ENCODE assay signal across 10 cellular contexts in the genomic region with DNA sequence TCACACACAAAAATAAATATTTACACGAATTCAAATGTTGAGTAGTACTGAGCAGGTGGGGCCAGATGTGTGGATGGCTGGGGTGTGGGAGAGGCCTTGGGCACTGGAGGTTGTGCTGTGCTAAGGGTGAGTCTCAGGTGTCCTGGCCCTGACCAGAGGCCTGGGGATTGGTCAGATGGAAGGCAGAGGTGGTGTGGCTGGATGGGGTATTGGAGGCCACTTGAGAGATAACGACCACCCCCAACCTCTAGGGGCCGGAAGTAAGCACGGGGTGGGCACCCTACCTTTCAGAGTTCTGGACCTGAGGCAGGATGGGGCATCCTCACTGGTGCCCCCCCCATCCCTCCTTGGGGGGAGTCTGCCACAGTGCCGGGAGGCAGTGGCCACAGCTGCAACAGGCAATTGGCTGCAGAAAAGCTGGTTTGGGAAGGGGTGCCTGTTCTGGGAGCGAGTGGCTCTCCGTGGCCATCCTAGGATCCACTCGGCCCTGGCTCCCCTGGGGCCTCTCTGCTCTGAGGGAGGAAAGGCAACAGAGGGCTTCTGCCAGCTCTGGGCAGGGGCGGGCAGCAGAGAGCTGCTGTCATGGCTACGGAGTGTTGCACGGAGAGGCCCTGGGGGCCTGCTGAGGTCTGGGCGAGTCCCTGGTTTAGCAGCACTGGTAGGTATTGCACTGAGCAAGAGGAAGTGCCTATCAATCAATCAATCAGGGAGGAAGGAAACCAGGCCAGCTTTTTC.
DNase-seq lines count a peak whose midpoint lies in the region; ATAC-seq and TF ChIP-seq lines count a peak whose summit lies in the region.
"Had no signal": no experiment of that assay in that cellular context is flagged by ENCODE, and none has a peak within 500 bp of the region (broad histone marks: within the 10 kb centered on the region; RNA-seq: fewer than 3 reads in every experiment).

No MANE protein-coding gene starts in this region.

- ATAC-seq in CD4-positive, CD25-positive, alpha-beta regulatory T cell (ENCODE audit: low read depth in 2 of 2) = peak; percentile 15 to 42
- ATAC-seq in HG02981 (IDR thresholded peaks at IDR 0.05; ENCODE audit: unreplicated experiment) = no peak
- no peak for ATAC-seq in HG02970 (IDR thresholded peaks at IDR 0.05; ENCODE audit: low FRiP score, unreplicated experiment)

- peaks cover 0 to 50% (median 25%) of the 10 kb centered on the region in 4 donors for H3K4me1 Mint-ChIP-seq in CD4-positive, CD25-positive, alpha-beta regulatory T cell
- H3K4me1 Mint-ChIP-seq in HFFc6 (ENCODE audit: low read depth) = peaks cover 25% of the 10 kb centered on the region

- H3K27ac Mint-ChIP-seq in CD4-positive, CD25-positive, alpha-beta regulatory T cell = peak overlapping the region; percentile 80 to 89 (median 87)
- H3K27ac Mint-ChIP-seq in HFFc6 = peak overlapping the region; percentile 50

- H3K27me3 ChIP-seq in CD4-positive, CD25-positive, alpha-beta regulatory T cell (ENCODE audit: control insufficient read depth, insufficient read depth, low read length) = no peaks in the 10 kb centered on the region
- no peaks in the 10 kb centered on the region for H3K27me3 ChIP-seq in adrenal gland

- H3K9me3 Mint-ChIP-seq in CD4-positive, CD25-positive, alpha-beta regulatory T cell = no peaks in the 10 kb centered on the region
- H3K9me3 Mint-ChIP-seq in HFFc6 = no peaks in the 10 kb centered on the region

- 46 to 70% (median 62%) methylated on average over 10 to 12 of the region's 12 CpGs for WGBS in adrenal gland, 4 donors
- WGBS in mesodermal cell (ENCODE audit: insufficient coverage in 2 of 2), 2 experiments = 75 to 83% methylated on average over 5 to 7 of the region's 12 CpGs

- intact Hi-C loops in adrenal gland (cut with DNase I) = no loop called here

- TF ChIP-seq CTCF in HFFc6 (IDR thresholded peaks at IDR 0.05) (no peak), adrenal gland (IDR thresholded peaks at IDR 0.05) (no peak)

- H3K4me1 ChIP-seq in CD4-positive, CD25-positive, alpha-beta regulatory T cell (ENCODE audit: control insufficient read depth, insufficient read depth, low read length, poor library complexity, severe bottlenecking) = peaks cover 10% of the 10 kb centered on the region
- H3K4me1 ChIP-seq in adrenal gland (replicated peaks in 1 of 2) (peaks cover 0 to 48% of the 10 kb centered on the region in 2 donors), mesodermal cell (ENCODE audit: control insufficient read depth, insufficient read depth, low read length, poor library complexity, severe bottlenecking) (peaks cover 20% of the 10 kb centered on the region)

- H3K9me3 ChIP-seq in CD4-positive, CD25-positive, alpha-beta regulatory T cell (ENCODE audit: control insufficient read depth in 2 of 2, low read length in 2 of 2) = no peaks in the 10 kb centered on the region
- H3K9me3 ChIP-seq in adrenal gland (replicated peaks in 1 of 3) (no peaks in the 10 kb centered on the region), mesodermal cell (ENCODE audit: control insufficient read depth, low read length) (no peaks in the 10 kb centered on the region)

- H3K4me3 ChIP-seq in CD4-positive, CD25-positive, alpha-beta regulatory T cell (ENCODE audit: low read depth, low read length) = no peak overlapping the region
- H3K4me3 ChIP-seq in adrenal gland = no peak overlapping the region
- H3K4me3 ChIP-seq in mesodermal cell (ENCODE audit: extremely low read depth, insufficient read depth, low read length, poor library complexity, severe bottlenecking) = no peak overlapping the region

- no peak for TF ChIP-seq POLR2A in adrenal gland (IDR thresholded peaks at IDR 0.05)

- H3K4me3 Mint-ChIP-seq in CD4-positive, CD25-positive, alpha-beta regulatory T cell = peak overlapping the region in 1 of 4 donors; percentile 41
- no peak overlapping the region; the same call in 1 of the 2 replicates for H3K4me3 Mint-ChIP-seq in HFFc6

- H3K27ac ChIP-seq in CD4-positive, CD25-positive, alpha-beta regulatory T cell (ENCODE audit: insufficient read depth, low read length, poor library complexity, severe bottlenecking) = peak overlapping the region; percentile 57
- H3K27ac ChIP-seq in adrenal gland (peak overlapping the region in 2 of 5 donors; percentile 47), mesodermal cell (ENCODE audit: low read depth, low read length, severe bottlenecking) (peak overlapping the region; percentile 69)

- H3K27me3 Mint-ChIP-seq in CD4-positive, CD25-positive, alpha-beta regulatory T cell = no peaks in the 10 kb centered on the region
- H3K27me3 Mint-ChIP-seq in HFFc6 (ENCODE audit: insufficient read depth) = peaks cover 12% of the 10 kb centered on the region

- peak in 1 of 3 donors; percentile 21 for DNase-seq in CD4-positive, CD25-positive, alpha-beta regulatory T cell
- DNase-seq in HFFc6 (no peak), adrenal gland (peak in 5 of 7 donors; percentile 1 to 85 (median 25)), HK-2 (ENCODE audit: unreplicated experiment) (no peak), RPMI8226 (no peak)
- DNase-seq: cortex of kidney, MM.1S had no signal

- H3K36me3 Mint-ChIP-seq in CD4-positive, CD25-positive, alpha-beta regulatory T cell = peaks cover 30% of the 10 kb centered on the region
- H3K36me3 Mint-ChIP-seq in HFFc6 (ENCODE audit: low read depth) = peaks cover 37% of the 10 kb centered on the region

- H3K36me3 ChIP-seq in CD4-positive, CD25-positive, alpha-beta regulatory T cell (ENCODE audit: control insufficient read depth, insufficient read depth, low read length) = peaks cover 69% of the 10 kb centered on the region
- H3K36me3 ChIP-seq in adrenal gland (replicated peaks in 1 of 2) (peaks cover 0 to 27% of the 10 kb centered on the region in 2 donors), mesodermal cell (ENCODE audit: control insufficient read depth, insufficient read depth, low read length) (peaks cover 94% of the 10 kb centered on the region)

Comparison
In these comparisons a context has a peak if more than half of its experiments do, and no peak if none do; other contexts are left out.
1. ATAC-seq: peak in CD4-positive, CD25-positive, alpha-beta regulatory T cell (2 of 2); none in HG02981 (single experiment) and HG02970 (single experiment).
2. DNase-seq: peak in adrenal gland (5 of 7); none in HFFc6 (single experiment), HK-2 (single experiment) and RPMI8226 (single experiment).